In the genomic region with DNA sequence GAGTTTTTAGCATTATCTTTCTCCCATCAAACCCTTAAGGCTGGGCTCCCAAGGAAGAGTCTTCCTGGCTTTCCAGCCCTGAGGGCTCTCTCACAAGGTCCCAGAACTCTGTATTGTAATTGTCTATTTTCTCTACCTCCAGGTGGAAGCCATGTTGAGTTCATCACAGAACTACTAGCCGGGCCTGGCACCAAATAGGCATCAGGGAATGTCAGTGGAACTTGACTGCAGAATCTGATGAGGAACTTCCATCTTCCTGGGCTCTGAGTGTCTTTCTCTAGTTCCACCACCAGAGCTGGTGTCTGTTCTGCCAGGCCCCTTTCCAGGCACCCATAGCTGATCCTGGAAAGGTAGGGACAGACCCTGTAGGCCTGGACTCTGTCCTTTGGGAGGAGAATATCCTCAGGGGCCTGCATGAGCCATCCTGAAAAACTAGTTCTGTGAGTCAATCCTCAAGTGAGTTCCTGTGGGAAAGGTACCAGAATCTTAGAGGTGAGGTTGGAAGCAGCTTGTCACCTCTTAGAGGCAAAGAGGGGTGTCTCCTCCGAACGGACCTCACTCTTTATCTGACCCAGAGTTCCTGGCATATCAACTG, we compare ENCODE assay signal across 1 cellular context.
TF ChIP-seq lines count a peak whose summit lies in the region.

No MANE protein-coding gene starts in this region.

TF ChIP-seq in IMR-90, 13 proteins besides CTCF, POLR2A, EP300 and RAD21:
- TF ChIP-seq CHD1 (IDR thresholded peaks at IDR 0.05; ENCODE audit: low read depth, low read length), result no peak
- no peak for TF ChIP-seq MAFK (IDR thresholded peaks at IDR 0.05; ENCODE audit: low read depth, low read length)
- TF ChIP-seq, protein P1, sequence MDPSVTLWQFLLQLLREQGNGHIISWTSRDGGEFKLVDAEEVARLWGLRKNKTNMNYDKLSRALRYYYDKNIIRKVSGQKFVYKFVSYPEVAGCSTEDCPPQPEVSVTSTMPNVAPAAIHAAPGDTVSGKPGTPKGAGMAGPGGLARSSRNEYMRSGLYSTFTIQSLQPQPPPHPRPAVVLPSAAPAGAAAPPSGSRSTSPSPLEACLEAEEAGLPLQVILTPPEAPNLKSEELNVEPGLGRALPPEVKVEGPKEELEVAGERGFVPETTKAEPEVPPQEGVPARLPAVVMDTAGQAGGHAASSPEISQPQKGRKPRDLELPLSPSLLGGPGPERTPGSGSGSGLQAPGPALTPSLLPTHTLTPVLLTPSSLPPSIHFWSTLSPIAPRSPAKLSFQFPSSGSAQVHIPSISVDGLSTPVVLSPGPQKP (IDR thresholded peaks at IDR 0.05; ENCODE audit: borderline replicate concordance, low read depth, low read length), result no peak
- no peak for TF ChIP-seq MXI1 (IDR thresholded peaks at IDR 0.05; ENCODE audit: borderline replicate concordance, low read depth, low read length)
- TF ChIP-seq RCOR1 (IDR thresholded peaks at IDR 0.05; ENCODE audit: insufficient replicate concordance, low read length), result no peak
- no peak for TF ChIP-seq FOS (IDR thresholded peaks at IDR 0.05; ENCODE audit: low read depth, low read length)
TF ChIP-seq in IMR-90: peak in this region for 0.
